Comparison of ENCODE assay signal across 16 cellular contexts in genomic region chr5:1422522-1422921, GRCh38. TPM values are rescaled to one million over a fixed set of nuclear protein-coding genes. Genes with fewer than 3 reads are reported as not detected.
"Had no signal": no experiment of that assay in that cellular context is flagged by ENCODE, and none has a peak within 500 bp of the region (broad histone marks: within the 10 kb centered on the region; RNA-seq: fewer than 3 reads in every experiment).

No MANE protein-coding gene starts in this region.

RNA-seq across cellular contexts. Expression of gene SLC6A3, which starts 22.7 kb away (rescaled TPM):
- total RNA-seq: activated CD4-positive, alpha-beta memory T cell treated with anti-CD3 and anti-CD28 coated beads for 36 hours; activated CD4-positive, alpha-beta T cell treated with anti-CD3 and anti-CD28 coated beads, Interleukin-2, amount 10 ng/mL, durations not matched to agents 24 days and 14 days; activated CD8-positive, alpha-beta T cell treated with anti-CD3 and anti-CD28 coated beads for 36 hours; activated naive CD4-positive, alpha-beta T cell treated with anti-CD3 and anti-CD28 coated beads for 36 hours; activated naive CD4-positive, alpha-beta T cell treated with anti-CD3 and anti-CD28 coated beads, Interleukin-2, amount 50 U/mL, for 72 hours; activated naive CD8-positive, alpha-beta T cell treated with anti-CD3 and anti-CD28 coated beads for 36 hours; activated T-cell treated with anti-CD3 and anti-CD28 coated beads, Interleukin-2, amount 50 U/mL, for 4 hours; activated T-cell treated with anti-CD3 and anti-CD28 coated beads, Interleukin-2, amount 50 U/mL, for 72 hours; activated T-helper 1 cell treated with anti-CD3 and anti-CD28 coated beads, Interleukin-12 subunit alpha, Interleukin-12 subunit beta, Interleukin-2, Interleukin-4 antibody, amounts not matched to agents 30 ng/mL and 10 ng/mL and 1 ng/mL, durations not matched to agents 14 hours and 24 hours and 36 hours; activated T-helper 17 cell treated with anti-CD3 and anti-CD28 coated beads, Interleukin-2, amount 50 U/mL, for 72 hours; adrenal gland; ascending aorta; bronchial epithelial cell; cardiac muscle cell; T-helper 1 cell treated with Interleukin-12 subunit alpha and Interleukin-12 subunit beta and Interleukin-4 antibody, amounts not matched to agents 30 ng/mL and 1 ng/mL, for 36 hours; T-helper 17 cell had no signal
- polyA plus RNA-seq: cardiac muscle cell had no signal
